Comparison of ENCODE assay signal across 1 cellular context in genomic region chr12:19220205-19220604, GRCh38.
TF ChIP-seq lines count a peak whose summit lies in the region.

No MANE protein-coding gene starts in this region.

TF ChIP-seq in HEK293, 187 proteins besides CTCF, POLR2A, EP300 and RAD21 (continued from another document):
- TF ChIP-seq GLIS2 (tag by site-specific recombination; IDR thresholded peaks at IDR 0.05) (no peak), ZNF391 (tag by site-specific recombination; IDR thresholded peaks at IDR 0.05; ENCODE audit: borderline replicate concordance, low read depth) (no peak), YY1 (tag by site-specific recombination; IDR thresholded peaks at IDR 0.05) (no peak), ZNF37A (tag by site-specific recombination; IDR thresholded peaks at IDR 0.05) (no peak), ZNF629 (tag by site-specific recombination; IDR thresholded peaks at IDR 0.05) (peak; percentile 41; the same call in 1 of the 2 replicates), ZEB2 (tag by site-specific recombination; IDR thresholded peaks at IDR 0.05) (no peak), SP2 (tag by site-specific recombination; IDR thresholded peaks at IDR 0.05) (no peak), HOXC10 (CRISPR knock-in tag; IDR thresholded peaks at IDR 0.05) (no peak), ZNF623 (tag by site-specific recombination; IDR thresholded peaks at IDR 0.05) (no peak), ZNF555 (tag by site-specific recombination; conservative IDR thresholded peaks at IDR 0.05) (no peak), ZNF660 (tag by site-specific recombination; IDR thresholded peaks at IDR 0.05) (no peak), OSR2 (tag by site-specific recombination; IDR thresholded peaks at IDR 0.05) (no peak), ATF2 (tag by site-specific recombination; IDR thresholded peaks at IDR 0.05; ENCODE audit: low read depth) (peak; percentile 58; the same call in 1 of the 2 replicates), ZNF426 (tag by site-specific recombination; IDR thresholded peaks at IDR 0.05) (no peak), ZNF157 (tag by site-specific recombination; IDR thresholded peaks at IDR 0.05) (no peak), ZNF544 (tag by site-specific recombination; IDR thresholded peaks at IDR 0.05) (no peak), ZNF776 (tag by site-specific recombination; IDR thresholded peaks at IDR 0.05; ENCODE audit: borderline replicate concordance) (no peak), ZSCAN30 (tag by site-specific recombination; IDR thresholded peaks at IDR 0.05) (no peak)
- TF ChIP-seq, protein P1, sequence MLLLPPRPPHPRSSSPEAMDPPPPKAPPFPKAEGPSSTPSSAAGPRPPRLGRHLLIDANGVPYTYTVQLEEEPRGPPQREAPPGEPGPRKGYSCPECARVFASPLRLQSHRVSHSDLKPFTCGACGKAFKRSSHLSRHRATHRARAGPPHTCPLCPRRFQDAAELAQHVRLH (tag by site-specific recombination; IDR thresholded peaks at IDR 0.05), result no peak
